Comparison of ENCODE assay signal across 10 cellular contexts in the genomic region with DNA sequence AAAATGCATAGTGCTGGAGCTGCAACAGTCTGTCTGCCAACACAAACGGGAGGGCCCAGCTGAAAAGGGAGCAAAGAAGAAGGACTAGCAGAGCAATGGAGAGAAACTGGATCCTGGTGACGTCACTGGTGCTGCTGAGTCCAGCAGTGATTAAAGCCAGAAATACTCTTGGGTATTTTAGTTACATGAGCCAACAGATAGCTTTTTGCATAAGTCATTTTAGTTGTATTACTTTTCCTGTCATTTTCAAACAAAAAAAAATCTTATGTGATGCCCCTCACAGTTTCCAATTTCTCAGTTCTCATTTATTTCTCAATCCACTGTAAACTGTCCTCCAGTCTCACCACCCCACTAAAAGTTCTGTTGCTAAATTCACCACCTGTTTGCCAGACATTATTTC. TPM values are rescaled to one million over a fixed set of nuclear protein-coding genes. Genes with fewer than 3 reads are reported as not detected.
DNase-seq lines count a peak whose midpoint lies in the region; ATAC-seq and TF ChIP-seq lines count a peak whose summit lies in the region.
"Had no signal": no experiment of that assay in that cellular context is flagged by ENCODE, and none has a peak within 500 bp of the region (broad histone marks: within the 10 kb centered on the region; RNA-seq: fewer than 3 reads in every experiment).

No MANE protein-coding gene starts in this region.

- intact Hi-C loops in activated T-helper 2 cell treated with anti-CD3 and anti-CD28 coated beads, Interferon-gamma antibody, Interleukin-2, Interleukin-4, amounts not matched to agents 10 μg/mL and 5 μg/mL and 100 μg/mL, durations not matched to agents 14 hours and 24 hours and 36 hours (cut with micrococcal nuclease) = no loop called here

- no peaks in the 10 kb centered on the region for H3K4me1 Mint-ChIP-seq in activated T-helper 2 cell treated with anti-CD3 and anti-CD28 coated beads, Interferon-gamma antibody, Interleukin-2, Interleukin-4, amounts not matched to agents 10 μg/mL and 5 μg/mL and 100 μg/mL, durations not matched to agents 14 hours and 24 hours and 36 hours (ENCODE audit: low read depth)
- H3K4me1 Mint-ChIP-seq: activated CD4-positive, alpha-beta T cell treated with anti-CD3 and anti-CD28 coated beads, Interleukin-2, amount 10 ng/mL, durations not matched to agents 24 days and 14 days had no signal

- no peak overlapping the region for H3K27ac Mint-ChIP-seq in activated T-helper 2 cell treated with anti-CD3 and anti-CD28 coated beads, Interferon-gamma antibody, Interleukin-2, Interleukin-4, amounts not matched to agents 10 μg/mL and 5 μg/mL and 100 μg/mL, durations not matched to agents 14 hours and 24 hours and 36 hours
- H3K27ac Mint-ChIP-seq: activated CD4-positive, alpha-beta T cell treated with anti-CD3 and anti-CD28 coated beads, Interleukin-2, amount 10 ng/mL, durations not matched to agents 24 days and 14 days had no signal

- in situ Hi-C loops in astrocyte of the spinal cord (cut with HindIII; ENCODE audit: low sequenced_read_pairs) = no loop called here

- H3K36me3 ChIP-seq in HEK293 (ENCODE audit: control insufficient read depth in 2 of 2, insufficient read depth in 1 of 2, low read length in 2 of 2) (no peaks in the 10 kb centered on the region), skeletal muscle tissue (ENCODE audit: control insufficient read depth in 3 of 3, insufficient read depth in 3 of 3, low read length in 3 of 3) (no peaks in the 10 kb centered on the region)

- no peaks in the 10 kb centered on the region for H3K36me3 Mint-ChIP-seq in activated T-helper 2 cell treated with anti-CD3 and anti-CD28 coated beads, Interferon-gamma antibody, Interleukin-2, Interleukin-4, amounts not matched to agents 10 μg/mL and 5 μg/mL and 100 μg/mL, durations not matched to agents 14 hours and 24 hours and 36 hours (ENCODE audit: low read depth)

- H3K27ac ChIP-seq in HEK293 (ENCODE audit: extremely low read depth, low read depth, low read length) (no peak overlapping the region), skeletal muscle tissue (ENCODE audit: low read depth, low read length) (no peak overlapping the region)

- peak overlapping the region in 1 of 3 donors; percentile 60 for H3K9ac ChIP-seq in skeletal muscle tissue (ENCODE audit: low read depth in 1 of 3, low read length in 3 of 3)

- H3K4me3 Mint-ChIP-seq in activated T-helper 2 cell treated with anti-CD3 and anti-CD28 coated beads, Interferon-gamma antibody, Interleukin-2, Interleukin-4, amounts not matched to agents 10 μg/mL and 5 μg/mL and 100 μg/mL, durations not matched to agents 14 hours and 24 hours and 36 hours (ENCODE audit: low read depth) = no peak overlapping the region
- H3K4me3 Mint-ChIP-seq: activated CD4-positive, alpha-beta T cell treated with anti-CD3 and anti-CD28 coated beads, Interleukin-2, amount 10 ng/mL, durations not matched to agents 24 days and 14 days had no signal

- ATAC-seq in GM18498 (IDR thresholded peaks at IDR 0.05; ENCODE audit: unreplicated experiment) = no peak
- ATAC-seq in HG03354 (IDR thresholded peaks at IDR 0.05; ENCODE audit: poor library complexity, severe bottlenecking, unreplicated experiment) = no peak
- ATAC-seq: Panc1 had no signal

- H3K4me3 ChIP-seq in HEK293 (ENCODE audit: low read depth, low read length) (no peak overlapping the region), astrocyte of the spinal cord (ENCODE audit: low read depth, low read length) (no peak overlapping the region), skeletal muscle tissue (ENCODE audit: low read length in 3 of 3) (peak overlapping the region in 2 of 3 donors; percentile 23 to 44)

- CTCF ChIA-PET in HEK293 (lab: Yijun Ruan, JAX) = interaction anchor here (1.1 kb wide), 1 partner anchor 114 kb away, joined by 3 read pairs; no protein-coding TSS in a partner anchor

- peaks cover 6% of the 10 kb centered on the region for H3K27me3 Mint-ChIP-seq in activated T-helper 2 cell treated with anti-CD3 and anti-CD28 coated beads, Interferon-gamma antibody, Interleukin-2, Interleukin-4, amounts not matched to agents 10 μg/mL and 5 μg/mL and 100 μg/mL, durations not matched to agents 14 hours and 24 hours and 36 hours (ENCODE audit: low read depth)

- H3K9me3 Mint-ChIP-seq in activated T-helper 2 cell treated with anti-CD3 and anti-CD28 coated beads, Interferon-gamma antibody, Interleukin-2, Interleukin-4, amounts not matched to agents 10 μg/mL and 5 μg/mL and 100 μg/mL, durations not matched to agents 14 hours and 24 hours and 36 hours = no peaks in the 10 kb centered on the region
- H3K9me3 Mint-ChIP-seq: activated CD4-positive, alpha-beta T cell treated with anti-CD3 and anti-CD28 coated beads, Interleukin-2, amount 10 ng/mL, durations not matched to agents 24 days and 14 days had no signal

- TF ChIP-seq CTCF in HEK293 (tag by site-specific recombination; IDR thresholded peaks at IDR 0.05) = no peak
- no peak for TF ChIP-seq CTCF in astrocyte of the spinal cord (IDR thresholded peaks at IDR 0.05; ENCODE audit: low read depth, low read length)

- no peaks in the 10 kb centered on the region for H3K9me3 ChIP-seq in HEK293 (ENCODE audit: control insufficient read depth, insufficient read depth, low read depth, low read length)
- no peaks in the 10 kb centered on the region for H3K9me3 ChIP-seq in skeletal muscle tissue (ENCODE audit: control insufficient read depth in 3 of 3, low read length in 3 of 3)

- POLR2A ChIA-PET in HEK293 (lab: Yijun Ruan, JAX) = interaction anchor here (0.6 kb wide), 1 partner anchor 12 kb away, joined by 3 read pairs; no protein-coding TSS in a partner anchor

- H3K4me1 ChIP-seq in HEK293 (ENCODE audit: control insufficient read depth, insufficient read depth, low read length) = no peaks in the 10 kb centered on the region
- H3K4me1 ChIP-seq in skeletal muscle tissue (ENCODE audit: control insufficient read depth in 3 of 3, insufficient read depth in 3 of 3, low read length in 3 of 3) = peaks cover 0 to 8% (median 2%) of the 10 kb centered on the region in 3 donors

- DNase-seq in astrocyte of the spinal cord (ENCODE audit: low read depth, low spot score) = peak; percentile 90
- DNase-seq in hepatic stellate cell (ENCODE audit: low spot score) = peak; percentile 50
- no peak for DNase-seq in NK-92 (lab: John Stamatoyannopoulos, UW; ENCODE audit: unreplicated experiment)
- DNase-seq in activated T-helper 2 cell treated with anti-CD3 and anti-CD28 coated beads, Interferon-gamma antibody, Interleukin-2, Interleukin-4, amounts not matched to agents 10 μg/mL and 5 μg/mL and 100 μg/mL, durations not matched to agents 14 hours and 24 hours and 36 hours (ENCODE audit: low spot score) = no peak
- DNase-seq: activated CD4-positive, alpha-beta T cell treated with anti-CD3 and anti-CD28 coated beads, Interleukin-2, amount 10 ng/mL, durations not matched to agents 24 days and 14 days had no signal

- no peaks in the 10 kb centered on the region for H3K27me3 ChIP-seq in skeletal muscle tissue (ENCODE audit: control insufficient read depth in 3 of 3, insufficient read depth in 3 of 3, low read length in 3 of 3)

TF ChIP-seq in HEK293, 187 proteins besides CTCF, POLR2A, EP300 and RAD21:
- no peak for TF ChIP-seq ZNF48 (tag by site-specific recombination; IDR thresholded peaks at IDR 0.05)
- TF ChIP-seq, protein P1, sequence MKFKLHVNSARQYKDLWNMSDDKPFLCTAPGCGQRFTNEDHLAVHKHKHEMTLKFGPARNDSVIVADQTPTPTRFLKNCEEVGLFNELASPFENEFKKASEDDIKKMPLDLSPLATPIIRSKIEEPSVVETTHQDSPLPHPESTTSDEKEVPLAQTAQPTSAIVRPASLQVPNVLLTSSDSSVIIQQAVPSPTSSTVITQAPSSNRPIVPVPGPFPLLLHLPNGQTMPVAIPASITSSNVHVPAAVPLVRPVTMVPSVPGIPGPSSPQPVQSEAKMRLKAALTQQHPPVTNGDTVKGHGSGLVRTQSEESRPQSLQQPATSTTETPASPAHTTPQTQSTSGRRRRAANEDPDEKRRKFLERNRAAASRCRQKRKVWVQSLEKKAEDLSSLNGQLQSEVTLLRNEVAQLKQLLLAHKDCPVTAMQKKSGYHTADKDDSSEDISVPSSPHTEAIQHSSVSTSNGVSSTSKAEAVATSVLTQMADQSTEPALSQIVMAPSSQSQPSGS (tag by site-specific recombination; IDR thresholded peaks at IDR 0.05; ENCODE audit: low read depth) = peak; percentile 66
- peak; percentile 56 for TF ChIP-seq ZBTB21 (tag by site-specific recombination; IDR thresholded peaks at IDR 0.05)
- 0 out of 2 replicates have a peak, but pooled peaks have one; percentile 31 for TF ChIP-seq ZNF629 (tag by site-specific recombination; IDR thresholded peaks at IDR 0.05)

RNA-seq across cellular contexts. Expression of a gene that starts 38.7 kb away (rescaled TPM):
- 52.7 TPM for total RNA-seq in skeletal muscle tissue
- total RNA-seq in activated T-helper 2 cell treated with anti-CD3 and anti-CD28 coated beads, Interferon-gamma antibody, Interleukin-2, Interleukin-4, amounts not matched to agents 10 μg/mL and 5 μg/mL and 100 μg/mL, durations not matched to agents 14 hours and 24 hours and 36 hours = 105 and 118 TPM in 2 replicates

Comparison
In these comparisons a context has a peak if more than half of its experiments do, and no peak if none do; other contexts are left out.
1. H3K4me3 ChIP-seq: peak in skeletal muscle tissue (2 of 3); none in HEK293 (single experiment) and astrocyte of the spinal cord (single experiment).
2. DNase-seq: peak in astrocyte of the spinal cord (single experiment) and hepatic stellate cell (single experiment); none in NK-92 (single experiment) and activated T-helper 2 cell treated with anti-CD3 and anti-CD28 coated beads, Interferon-gamma antibody, Interleukin-2, Interleukin-4, amounts not matched to agents 10 μg/mL and 5 μg/mL and 100 μg/mL, durations not matched to agents 14 hours and 24 hours and 36 hours (single experiment).